ENCODE assay signal across 1 cellular context in the genomic region with DNA sequence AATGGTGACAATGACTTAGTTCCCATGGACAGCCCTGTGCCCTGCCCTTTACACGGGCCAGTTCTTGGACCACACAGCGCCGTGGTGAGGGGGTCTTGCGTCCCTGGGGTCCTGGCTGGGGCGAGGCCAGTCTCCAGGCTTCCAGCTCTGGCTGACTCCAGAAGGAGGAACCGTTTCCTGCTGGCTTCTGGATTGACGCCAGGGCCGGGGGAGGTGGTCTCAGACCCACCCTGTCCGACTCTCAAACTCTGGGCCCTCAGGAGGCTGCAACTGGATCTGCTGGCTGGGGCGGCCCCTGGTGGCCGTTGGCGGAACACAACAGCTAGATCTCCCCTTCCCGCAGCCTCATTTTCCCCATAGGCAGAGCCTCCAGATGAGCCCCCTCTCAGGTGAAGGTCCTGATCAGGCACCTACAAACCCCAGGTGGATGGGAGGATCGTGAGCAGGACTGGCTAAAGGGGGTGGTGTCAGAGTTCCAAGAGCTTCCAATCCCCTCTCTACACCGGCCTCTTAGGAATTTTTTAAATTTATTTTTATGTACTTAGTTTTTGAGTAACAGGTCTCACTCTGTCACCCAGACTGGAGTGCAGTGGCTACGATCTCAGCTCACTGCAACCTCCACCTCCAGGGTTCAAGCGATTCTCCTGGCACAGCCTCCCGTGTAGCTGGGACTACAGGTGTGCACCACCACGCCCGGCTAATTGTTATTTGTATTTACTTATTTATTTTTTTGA.
TF ChIP-seq lines count a peak whose summit lies in the region.

No MANE protein-coding gene starts in this region.

TF ChIP-seq in K562, 482 proteins besides CTCF, POLR2A, EP300 and RAD21 (continues in another document):
- 0 out of 4 replicates have a peak, but pooled peaks of 1 of the 2 experiments have one; percentile 47 for TF ChIP-seq FOXA3 (CRISPR knock-in tag; conservative IDR thresholded peaks at IDR 0.05 in 1 of 2, IDR thresholded peaks at IDR 0.05 in 1 of 2)
- 0 out of 2 replicates have a peak, but pooled peaks have one; percentile 19 for TF ChIP-seq ZNF316 (IDR thresholded peaks at IDR 0.05)
- TF ChIP-seq MTF1 (CRISPR knock-in tag; IDR thresholded peaks at IDR 0.05; ENCODE audit: borderline replicate concordance): no peak
- peak; percentile 64; the same call in 1 of the 2 replicates for TF ChIP-seq CC2D1A (IDR thresholded peaks at IDR 0.05)
- TF ChIP-seq SRSF3 (IDR thresholded peaks at IDR 0.05; ENCODE audit: insufficient read depth, low read length): no peak
- TF ChIP-seq, protein P1, sequence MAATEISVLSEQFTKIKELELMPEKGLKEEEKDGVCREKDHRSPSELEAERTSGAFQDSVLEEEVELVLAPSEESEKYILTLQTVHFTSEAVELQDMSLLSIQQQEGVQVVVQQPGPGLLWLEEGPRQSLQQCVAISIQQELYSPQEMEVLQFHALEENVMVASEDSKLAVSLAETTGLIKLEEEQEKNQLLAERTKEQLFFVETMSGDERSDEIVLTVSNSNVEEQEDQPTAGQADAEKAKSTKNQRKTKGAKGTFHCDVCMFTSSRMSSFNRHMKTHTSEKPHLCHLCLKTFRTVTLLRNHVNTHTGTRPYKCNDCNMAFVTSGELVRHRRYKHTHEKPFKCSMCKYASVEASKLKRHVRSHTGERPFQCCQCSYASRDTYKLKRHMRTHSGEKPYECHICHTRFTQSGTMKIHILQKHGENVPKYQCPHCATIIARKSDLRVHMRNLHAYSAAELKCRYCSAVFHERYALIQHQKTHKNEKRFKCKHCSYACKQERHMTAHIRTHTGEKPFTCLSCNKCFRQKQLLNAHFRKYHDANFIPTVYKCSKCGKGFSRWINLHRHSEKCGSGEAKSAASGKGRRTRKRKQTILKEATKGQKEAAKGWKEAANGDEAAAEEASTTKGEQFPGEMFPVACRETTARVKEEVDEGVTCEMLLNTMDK (IDR thresholded peaks at IDR 0.05; ENCODE audit: borderline replicate concordance, insufficient read depth, low read depth, low read length, poor library complexity, severe bottlenecking): peak; percentile 40
- no peak for TF ChIP-seq HOXB6 (CRISPR knock-in tag; IDR thresholded peaks at IDR 0.05; ENCODE audit: borderline replicate concordance)
- TF ChIP-seq HLTF (IDR thresholded peaks at IDR 0.05): no peak
- TF ChIP-seq, protein P2, sequence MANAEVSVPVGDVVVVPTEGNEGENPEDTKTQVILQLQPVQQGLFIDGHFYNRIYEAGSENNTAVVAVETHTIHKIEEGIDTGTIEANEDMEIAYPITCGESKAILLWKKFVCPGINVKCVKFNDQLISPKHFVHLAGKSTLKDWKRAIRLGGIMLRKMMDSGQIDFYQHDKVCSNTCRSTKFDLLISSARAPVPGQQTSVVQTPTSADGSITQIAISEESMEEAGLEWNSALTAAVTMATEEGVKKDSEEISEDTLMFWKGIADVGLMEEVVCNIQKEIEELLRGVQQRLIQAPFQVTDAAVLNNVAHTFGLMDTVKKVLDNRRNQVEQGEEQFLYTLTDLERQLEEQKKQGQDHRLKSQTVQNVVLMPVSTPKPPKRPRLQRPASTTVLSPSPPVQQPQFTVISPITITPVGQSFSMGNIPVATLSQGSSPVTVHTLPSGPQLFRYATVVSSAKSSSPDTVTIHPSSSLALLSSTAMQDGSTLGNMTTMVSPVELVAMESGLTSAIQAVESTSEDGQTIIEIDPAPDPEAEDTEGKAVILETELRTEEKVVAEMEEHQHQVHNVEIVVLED (CRISPR knock-in tag; IDR thresholded peaks at IDR 0.05): no peak
- no peak for TF ChIP-seq ARID2 (IDR thresholded peaks at IDR 0.05)
- TF ChIP-seq FUS (optimal IDR thresholded peaks at IDR 0.05; ENCODE audit: low read depth, low read length): no peak
- TF ChIP-seq, protein P3, sequence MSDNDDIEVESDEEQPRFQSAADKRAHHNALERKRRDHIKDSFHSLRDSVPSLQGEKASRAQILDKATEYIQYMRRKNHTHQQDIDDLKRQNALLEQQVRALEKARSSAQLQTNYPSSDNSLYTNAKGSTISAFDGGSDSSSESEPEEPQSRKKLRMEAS (CRISPR knock-in tag; IDR thresholded peaks at IDR 0.05): peak; percentile 35
- TF ChIP-seq RBM17 (IDR thresholded peaks at IDR 0.05; ENCODE audit: borderline replicate concordance, low read depth, low read length): no peak
- TF ChIP-seq GTF2E2 (tag; IDR thresholded peaks at IDR 0.05): no peak
- peak; percentile 52; the same call in 1 of the 2 replicates for TF ChIP-seq NFIC (IDR thresholded peaks at IDR 0.05)
- no peak for TF ChIP-seq TAF1 (IDR thresholded peaks at IDR 0.05; ENCODE audit: control insufficient read depth, extremely low read depth, insufficient read depth, low read length, severe bottlenecking)
- 0 out of 2 replicates have a peak, but pooled peaks have one; percentile 50 for TF ChIP-seq GATAD2A (IDR thresholded peaks at IDR 0.05)
- 0 out of 2 replicates have a peak, but pooled peaks have one; percentile 35 for TF ChIP-seq ZNF121 (CRISPR knock-in tag; conservative IDR thresholded peaks at IDR 0.05)
- TF ChIP-seq, protein P4, sequence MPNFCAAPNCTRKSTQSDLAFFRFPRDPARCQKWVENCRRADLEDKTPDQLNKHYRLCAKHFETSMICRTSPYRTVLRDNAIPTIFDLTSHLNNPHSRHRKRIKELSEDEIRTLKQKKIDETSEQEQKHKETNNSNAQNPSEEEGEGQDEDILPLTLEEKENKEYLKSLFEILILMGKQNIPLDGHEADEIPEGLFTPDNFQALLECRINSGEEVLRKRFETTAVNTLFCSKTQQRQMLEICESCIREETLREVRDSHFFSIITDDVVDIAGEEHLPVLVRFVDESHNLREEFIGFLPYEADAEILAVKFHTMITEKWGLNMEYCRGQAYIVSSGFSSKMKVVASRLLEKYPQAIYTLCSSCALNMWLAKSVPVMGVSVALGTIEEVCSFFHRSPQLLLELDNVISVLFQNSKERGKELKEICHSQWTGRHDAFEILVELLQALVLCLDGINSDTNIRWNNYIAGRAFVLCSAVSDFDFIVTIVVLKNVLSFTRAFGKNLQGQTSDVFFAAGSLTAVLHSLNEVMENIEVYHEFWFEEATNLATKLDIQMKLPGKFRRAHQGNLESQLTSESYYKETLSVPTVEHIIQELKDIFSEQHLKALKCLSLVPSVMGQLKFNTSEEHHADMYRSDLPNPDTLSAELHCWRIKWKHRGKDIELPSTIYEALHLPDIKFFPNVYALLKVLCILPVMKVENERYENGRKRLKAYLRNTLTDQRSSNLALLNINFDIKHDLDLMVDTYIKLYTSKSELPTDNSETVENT (CRISPR knock-in tag; IDR thresholded peaks at IDR 0.05): no peak
- TF ChIP-seq, protein P5, sequence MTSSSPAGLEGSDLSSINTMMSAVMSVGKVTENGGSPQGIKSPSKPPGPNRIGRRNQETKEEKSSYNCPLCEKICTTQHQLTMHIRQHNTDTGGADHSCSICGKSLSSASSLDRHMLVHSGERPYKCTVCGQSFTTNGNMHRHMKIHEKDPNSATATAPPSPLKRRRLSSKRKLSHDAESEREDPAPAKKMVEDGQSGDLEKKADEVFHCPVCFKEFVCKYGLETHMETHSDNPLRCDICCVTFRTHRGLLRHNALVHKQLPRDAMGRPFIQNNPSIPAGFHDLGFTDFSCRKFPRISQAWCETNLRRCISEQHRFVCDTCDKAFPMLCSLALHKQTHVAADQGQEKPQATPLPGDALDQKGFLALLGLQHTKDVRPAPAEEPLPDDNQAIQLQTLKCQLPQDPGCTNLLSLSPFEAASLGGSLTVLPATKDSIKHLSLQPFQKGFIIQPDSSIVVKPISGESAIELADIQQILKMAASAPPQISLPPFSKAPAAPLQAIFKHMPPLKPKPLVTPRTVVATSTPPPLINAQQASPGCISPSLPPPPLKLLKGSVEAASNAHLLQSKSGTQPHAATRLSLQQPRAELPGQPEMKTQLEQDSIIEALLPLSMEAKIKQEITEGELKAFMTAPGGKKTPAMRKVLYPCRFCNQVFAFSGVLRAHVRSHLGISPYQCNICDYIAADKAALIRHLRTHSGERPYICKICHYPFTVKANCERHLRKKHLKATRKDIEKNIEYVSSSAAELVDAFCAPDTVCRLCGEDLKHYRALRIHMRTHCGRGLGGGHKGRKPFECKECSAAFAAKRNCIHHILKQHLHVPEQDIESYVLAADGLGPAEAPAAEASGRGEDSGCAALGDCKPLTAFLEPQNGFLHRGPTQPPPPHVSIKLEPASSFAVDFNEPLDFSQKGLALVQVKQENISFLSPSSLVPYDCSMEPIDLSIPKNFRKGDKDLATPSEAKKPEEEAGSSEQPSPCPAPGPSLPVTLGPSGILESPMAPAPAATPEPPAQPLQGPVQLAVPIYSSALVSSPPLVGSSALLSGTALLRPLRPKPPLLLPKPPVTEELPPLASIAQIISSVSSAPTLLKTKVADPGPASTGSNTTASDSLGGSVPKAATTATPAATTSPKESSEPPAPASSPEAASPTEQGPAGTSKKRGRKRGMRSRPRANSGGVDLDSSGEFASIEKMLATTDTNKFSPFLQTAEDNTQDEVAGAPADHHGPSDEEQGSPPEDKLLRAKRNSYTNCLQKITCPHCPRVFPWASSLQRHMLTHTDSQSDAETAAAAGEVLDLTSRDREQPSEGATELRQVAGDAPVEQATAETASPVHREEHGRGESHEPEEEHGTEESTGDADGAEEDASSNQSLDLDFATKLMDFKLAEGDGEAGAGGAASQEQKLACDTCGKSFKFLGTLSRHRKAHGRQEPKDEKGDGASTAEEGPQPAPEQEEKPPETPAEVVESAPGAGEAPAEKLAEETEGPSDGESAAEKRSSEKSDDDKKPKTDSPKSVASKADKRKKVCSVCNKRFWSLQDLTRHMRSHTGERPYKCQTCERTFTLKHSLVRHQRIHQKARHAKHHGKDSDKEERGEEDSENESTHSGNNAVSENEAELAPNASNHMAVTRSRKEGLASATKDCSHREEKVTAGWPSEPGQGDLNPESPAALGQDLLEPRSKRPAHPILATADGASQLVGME (CRISPR knock-in tag; IDR thresholded peaks at IDR 0.05): no peak
- TF ChIP-seq MAZ (CRISPR knock-in tag; conservative IDR thresholded peaks at IDR 0.05 in 1 of 2, IDR thresholded peaks at IDR 0.05 in 1 of 2): peak in 1 of 2 experiments; percentile 39; a peak in 1 of 4 replicates
- no peak for TF ChIP-seq ZNF75A (CRISPR knock-in tag; IDR thresholded peaks at IDR 0.05)
- TF ChIP-seq KLF16 (IDR thresholded peaks at IDR 0.05): 0 out of 2 replicates have a peak, but pooled peaks have one; percentile 12
- TF ChIP-seq ERF (CRISPR knock-in tag; IDR thresholded peaks at IDR 0.05): no peak
- TF ChIP-seq RB1 (IDR thresholded peaks at IDR 0.05; ENCODE audit: low read depth): peak; percentile 32; the same call in 1 of the 2 replicates
- TF ChIP-seq ETV6 (IDR thresholded peaks at IDR 0.05; ENCODE audit: borderline replicate concordance in 1 of 2, low read depth in 2 of 2, low read length in 1 of 2): no peak
- TF ChIP-seq ETV6 (CRISPR knock-in tag; IDR thresholded peaks at IDR 0.05; ENCODE audit: borderline replicate concordance): no peak
- no peak for TF ChIP-seq LEF1 (IDR thresholded peaks at IDR 0.05)
- TF ChIP-seq, protein P6, sequence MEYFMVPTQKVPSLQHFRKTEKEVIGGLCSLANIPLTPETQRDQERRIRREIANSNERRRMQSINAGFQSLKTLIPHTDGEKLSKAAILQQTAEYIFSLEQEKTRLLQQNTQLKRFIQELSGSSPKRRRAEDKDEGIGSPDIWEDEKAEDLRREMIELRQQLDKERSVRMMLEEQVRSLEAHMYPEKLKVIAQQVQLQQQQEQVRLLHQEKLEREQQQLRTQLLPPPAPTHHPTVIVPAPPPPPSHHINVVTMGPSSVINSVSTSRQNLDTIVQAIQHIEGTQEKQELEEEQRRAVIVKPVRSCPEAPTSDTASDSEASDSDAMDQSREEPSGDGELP (CRISPR knock-in tag; IDR thresholded peaks at IDR 0.05; ENCODE audit: borderline replicate concordance): peak; percentile 24; the same call in 1 of the 2 replicates
- no peak for TF ChIP-seq ZNF780A (CRISPR knock-in tag; IDR thresholded peaks at IDR 0.05)
- TF ChIP-seq, protein P7, sequence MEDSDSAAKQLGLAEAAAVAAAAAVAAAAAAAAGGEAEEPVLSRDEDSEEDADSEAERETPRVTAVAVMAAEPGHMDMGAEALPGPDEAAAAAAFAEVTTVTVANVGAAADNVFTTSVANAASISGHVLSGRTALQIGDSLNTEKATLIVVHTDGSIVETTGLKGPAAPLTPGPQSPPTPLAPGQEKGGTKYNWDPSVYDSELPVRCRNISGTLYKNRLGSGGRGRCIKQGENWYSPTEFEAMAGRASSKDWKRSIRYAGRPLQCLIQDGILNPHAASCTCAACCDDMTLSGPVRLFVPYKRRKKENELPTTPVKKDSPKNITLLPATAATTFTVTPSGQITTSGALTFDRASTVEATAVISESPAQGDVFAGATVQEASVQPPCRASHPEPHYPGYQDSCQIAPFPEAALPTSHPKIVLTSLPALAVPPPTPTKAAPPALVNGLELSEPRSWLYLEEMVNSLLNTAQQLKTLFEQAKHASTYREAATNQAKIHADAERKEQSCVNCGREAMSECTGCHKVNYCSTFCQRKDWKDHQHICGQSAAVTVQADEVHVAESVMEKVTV (CRISPR knock-in tag; IDR thresholded peaks at IDR 0.05): peak; percentile 41; the same call in 1 of the 2 replicates
- no peak for TF ChIP-seq ZNF165 (CRISPR knock-in tag; IDR thresholded peaks at IDR 0.05; ENCODE audit: borderline replicate concordance)
- peak; percentile 68 for TF ChIP-seq SMC3 (conservative IDR thresholded peaks at IDR 0.05; ENCODE audit: insufficient read depth, low read depth, low read length)
- TF ChIP-seq STAG1 (CRISPR knock-in tag; IDR thresholded peaks at IDR 0.05; ENCODE audit: borderline replicate concordance): peak; percentile 73; the same call in 1 of the 2 replicates
- TF ChIP-seq TSC22D4 (tag; IDR thresholded peaks at IDR 0.05): no peak
- TF ChIP-seq ZNF232 (CRISPR knock-in tag; IDR thresholded peaks at IDR 0.05): no peak
- no peak for TF ChIP-seq ZFP30 (CRISPR knock-in tag; IDR thresholded peaks at IDR 0.05; ENCODE audit: borderline replicate concordance)
- no peak for TF ChIP-seq CCAR2 (IDR thresholded peaks at IDR 0.05; ENCODE audit: low read depth, low read length)
- TF ChIP-seq ZBTB7A (IDR thresholded peaks at IDR 0.05; ENCODE audit: borderline replicate concordance, control insufficient read depth, low read depth, low read length): peak; percentile 99
- TF ChIP-seq ZKSCAN1 (IDR thresholded peaks at IDR 0.05; ENCODE audit: low read depth, low read length): no peak
- TF ChIP-seq CBX5 (IDR thresholded peaks at IDR 0.05; ENCODE audit: borderline replicate concordance, low read depth): no peak
